ENCODE assay signal across 2 cellular contexts in the genomic region with DNA sequence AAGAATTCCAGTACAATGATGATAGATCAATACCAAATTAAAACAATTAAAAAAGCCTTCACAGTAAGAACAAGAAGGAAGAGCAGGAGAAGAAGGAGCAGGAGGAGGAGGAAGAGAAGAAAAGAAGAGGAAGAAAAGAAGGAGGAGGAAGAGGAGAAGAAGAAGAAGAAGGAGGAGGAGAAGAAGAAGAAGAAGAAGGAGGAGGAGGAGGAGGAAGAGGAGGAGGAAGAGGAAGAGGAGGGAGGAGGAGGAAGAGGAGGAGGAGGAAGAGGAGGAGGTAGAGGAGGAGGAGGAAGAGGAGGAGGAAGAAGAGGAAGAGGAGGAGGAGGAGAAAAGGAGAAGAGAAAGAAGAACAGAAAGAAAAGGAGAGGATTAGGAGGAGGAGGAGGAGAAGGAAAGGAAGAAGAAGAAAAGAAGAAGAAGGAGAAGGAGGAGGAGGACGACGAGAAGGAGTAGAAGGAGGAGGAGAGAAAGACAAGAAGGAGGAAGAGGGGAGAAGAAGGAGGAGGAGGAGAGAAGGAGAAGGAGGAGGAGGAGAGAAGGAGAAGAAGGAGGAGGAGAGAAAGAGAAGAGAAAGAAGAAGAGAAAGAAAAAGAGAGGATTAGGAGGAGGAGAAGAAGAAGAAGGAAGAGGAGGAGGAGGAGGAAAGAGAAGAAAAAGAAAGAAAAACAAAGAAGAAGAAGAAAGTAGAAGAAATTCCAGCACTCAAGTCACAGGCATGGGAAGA.
TF ChIP-seq lines count a peak whose summit lies in the region.

No MANE protein-coding gene starts in this region.

TF ChIP-seq in HEK293, 187 proteins besides CTCF, POLR2A, EP300 and RAD21:
- TF ChIP-seq ZNF155 (tag by site-specific recombination; IDR thresholded peaks at IDR 0.05) (no peak), ZNF76 (tag by site-specific recombination; IDR thresholded peaks at IDR 0.05; ENCODE audit: borderline replicate concordance, low read depth) (no peak), ZNF394 (tag by site-specific recombination; IDR thresholded peaks at IDR 0.05; ENCODE audit: borderline replicate concordance) (no peak), ZNF114 (tag by site-specific recombination; IDR thresholded peaks at IDR 0.05) (no peak), ZNF19 (tag by site-specific recombination; IDR thresholded peaks at IDR 0.05; ENCODE audit: low read depth) (no peak), ZNF555 (tag by site-specific recombination; conservative IDR thresholded peaks at IDR 0.05) (no peak), ZNF600 (tag by site-specific recombination; IDR thresholded peaks at IDR 0.05) (no peak), ZNF544 (tag by site-specific recombination; IDR thresholded peaks at IDR 0.05) (no peak), ZNF157 (tag by site-specific recombination; IDR thresholded peaks at IDR 0.05) (no peak), ZNF366 (tag by site-specific recombination; conservative IDR thresholded peaks at IDR 0.05) (peak; percentile 59; the same call in 1 of the 2 replicates), ZNF624 (tag by site-specific recombination; IDR thresholded peaks at IDR 0.05) (no peak), ZNF23 (tag by site-specific recombination; IDR thresholded peaks at IDR 0.05; ENCODE audit: borderline replicate concordance) (no peak), ZNF514 (tag by site-specific recombination; IDR thresholded peaks at IDR 0.05) (0 out of 2 replicates have a peak, but pooled peaks have one; percentile 42), KLF10 (tag by site-specific recombination; IDR thresholded peaks at IDR 0.05) (no peak), ZBTB1 (tag by site-specific recombination; IDR thresholded peaks at IDR 0.05) (no peak), SP3 (tag by site-specific recombination; IDR thresholded peaks at IDR 0.05) (no peak), ZNF664 (tag by site-specific recombination; IDR thresholded peaks at IDR 0.05) (no peak), EGR2 (tag by site-specific recombination; IDR thresholded peaks at IDR 0.05; ENCODE audit: low read depth) (peak; percentile 40)
- TF ChIP-seq, protein P1, sequence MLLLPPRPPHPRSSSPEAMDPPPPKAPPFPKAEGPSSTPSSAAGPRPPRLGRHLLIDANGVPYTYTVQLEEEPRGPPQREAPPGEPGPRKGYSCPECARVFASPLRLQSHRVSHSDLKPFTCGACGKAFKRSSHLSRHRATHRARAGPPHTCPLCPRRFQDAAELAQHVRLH (tag by site-specific recombination; IDR thresholded peaks at IDR 0.05) = no peak
- TF ChIP-seq, protein P2, sequence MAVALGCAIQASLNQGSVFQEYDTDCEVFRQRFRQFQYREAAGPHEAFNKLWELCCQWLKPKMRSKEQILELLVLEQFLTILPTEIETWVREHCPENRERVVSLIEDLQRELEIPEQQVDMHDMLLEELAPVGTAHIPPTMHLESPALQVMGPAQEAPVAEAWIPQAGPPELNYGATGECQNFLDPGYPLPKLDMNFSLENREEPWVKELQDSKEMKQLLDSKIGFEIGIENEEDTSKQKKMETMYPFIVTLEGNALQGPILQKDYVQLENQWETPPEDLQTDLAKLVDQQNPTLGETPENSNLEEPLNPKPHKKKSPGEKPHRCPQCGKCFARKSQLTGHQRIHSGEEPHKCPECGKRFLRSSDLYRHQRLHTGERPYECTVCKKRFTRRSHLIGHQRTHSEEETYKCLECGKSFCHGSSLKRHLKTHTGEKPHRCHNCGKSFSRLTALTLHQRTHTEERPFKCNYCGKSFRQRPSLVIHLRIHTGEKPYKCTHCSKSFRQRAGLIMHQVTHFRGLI (tag by site-specific recombination; IDR thresholded peaks at IDR 0.05) = no peak
- TF ChIP-seq, protein P3, sequence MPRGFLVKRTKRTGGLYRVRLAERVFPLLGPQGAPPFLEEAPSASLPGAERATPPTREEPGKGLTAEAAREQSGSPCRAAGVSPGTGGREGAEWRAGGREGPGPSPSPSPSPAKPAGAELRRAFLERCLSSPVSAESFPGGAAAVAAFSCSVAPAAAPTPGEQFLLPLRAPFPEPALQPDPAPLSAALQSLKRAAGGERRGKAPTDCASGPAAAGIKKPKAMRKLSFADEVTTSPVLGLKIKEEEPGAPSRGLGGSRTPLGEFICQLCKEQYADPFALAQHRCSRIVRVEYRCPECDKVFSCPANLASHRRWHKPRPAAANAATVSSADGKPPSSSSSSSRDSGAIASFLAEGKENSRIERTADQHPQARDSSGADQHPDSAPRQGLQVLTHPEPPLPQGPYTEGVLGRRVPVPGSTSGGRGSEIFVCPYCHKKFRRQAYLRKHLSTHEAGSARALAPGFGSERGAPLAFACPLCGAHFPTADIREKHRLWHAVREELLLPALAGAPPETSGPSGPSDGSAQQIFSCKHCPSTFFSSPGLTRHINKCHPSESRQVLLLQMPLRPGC (tag by site-specific recombination; IDR thresholded peaks at IDR 0.05) = no peak
- TF ChIP-seq, protein P4, sequence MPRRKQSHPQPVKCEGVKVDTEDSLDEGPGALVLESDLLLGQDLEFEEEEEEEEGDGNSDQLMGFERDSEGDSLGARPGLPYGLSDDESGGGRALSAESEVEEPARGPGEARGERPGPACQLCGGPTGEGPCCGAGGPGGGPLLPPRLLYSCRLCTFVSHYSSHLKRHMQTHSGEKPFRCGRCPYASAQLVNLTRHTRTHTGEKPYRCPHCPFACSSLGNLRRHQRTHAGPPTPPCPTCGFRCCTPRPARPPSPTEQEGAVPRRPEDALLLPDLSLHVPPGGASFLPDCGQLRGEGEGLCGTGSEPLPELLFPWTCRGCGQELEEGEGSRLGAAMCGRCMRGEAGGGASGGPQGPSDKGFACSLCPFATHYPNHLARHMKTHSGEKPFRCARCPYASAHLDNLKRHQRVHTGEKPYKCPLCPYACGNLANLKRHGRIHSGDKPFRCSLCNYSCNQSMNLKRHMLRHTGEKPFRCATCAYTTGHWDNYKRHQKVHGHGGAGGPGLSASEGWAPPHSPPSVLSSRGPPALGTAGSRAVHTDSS (tag by site-specific recombination; IDR thresholded peaks at IDR 0.05) = peak; percentile 89
- TF ChIP-seq, protein P5, sequence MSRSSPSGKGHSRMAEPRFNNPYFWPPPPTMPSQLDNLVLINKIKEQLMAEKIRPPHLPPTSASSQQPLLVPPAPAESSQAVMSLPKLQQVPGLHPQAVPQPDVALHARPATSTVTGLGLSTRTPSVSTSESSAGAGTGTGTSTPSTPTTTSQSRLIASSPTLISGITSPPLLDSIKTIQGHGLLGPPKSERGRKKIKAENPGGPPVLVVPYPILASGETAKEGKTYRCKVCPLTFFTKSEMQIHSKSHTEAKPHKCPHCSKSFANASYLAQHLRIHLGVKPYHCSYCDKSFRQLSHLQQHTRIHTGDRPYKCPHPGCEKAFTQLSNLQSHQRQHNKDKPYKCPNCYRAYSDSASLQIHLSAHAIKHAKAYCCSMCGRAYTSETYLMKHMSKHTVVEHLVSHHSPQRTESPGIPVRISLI (tag by site-specific recombination; IDR thresholded peaks at IDR 0.05) = no peak

TF ChIP-seq in K562, 482 proteins besides CTCF, POLR2A, EP300 and RAD21 (continues in another document):
- TF ChIP-seq, protein P6, sequence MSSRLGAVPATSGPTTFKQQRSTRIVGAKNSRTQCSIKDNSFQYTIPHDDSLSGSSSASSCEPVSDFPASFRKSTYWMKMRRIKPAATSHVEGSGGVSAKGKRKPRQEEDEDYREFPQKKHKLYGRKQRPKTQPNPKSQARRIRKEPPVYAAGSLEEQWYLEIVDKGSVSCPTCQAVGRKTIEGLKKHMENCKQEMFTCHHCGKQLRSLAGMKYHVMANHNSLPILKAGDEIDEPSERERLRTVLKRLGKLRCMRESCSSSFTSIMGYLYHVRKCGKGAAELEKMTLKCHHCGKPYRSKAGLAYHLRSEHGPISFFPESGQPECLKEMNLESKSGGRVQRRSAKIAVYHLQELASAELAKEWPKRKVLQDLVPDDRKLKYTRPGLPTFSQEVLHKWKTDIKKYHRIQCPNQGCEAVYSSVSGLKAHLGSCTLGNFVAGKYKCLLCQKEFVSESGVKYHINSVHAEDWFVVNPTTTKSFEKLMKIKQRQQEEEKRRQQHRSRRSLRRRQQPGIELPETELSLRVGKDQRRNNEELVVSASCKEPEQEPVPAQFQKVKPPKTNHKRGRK (tag; IDR thresholded peaks at IDR 0.05) = peak; percentile 83
- TF ChIP-seq SNRNP70 (optimal IDR thresholded peaks at IDR 0.05; ENCODE audit: low read depth, low read length) (no peak), TCFL5 (CRISPR knock-in tag; conservative IDR thresholded peaks at IDR 0.05) (no peak), CREM (IDR thresholded peaks at IDR 0.05; ENCODE audit: low read depth) (no peak), MECOM (CRISPR knock-in tag; IDR thresholded peaks at IDR 0.05) (no peak), OTX1 (CRISPR knock-in tag; IDR thresholded peaks at IDR 0.05) (peak; percentile 38; the same call in 1 of the 2 replicates), COPS2 (conservative IDR thresholded peaks at IDR 0.05) (no peak), TAF1 (IDR thresholded peaks at IDR 0.05; ENCODE audit: control insufficient read depth, extremely low read depth, insufficient read depth, low read length, severe bottlenecking) (no peak), LARP7 (IDR thresholded peaks at IDR 0.05) (no peak), SRSF9 (IDR thresholded peaks at IDR 0.05; ENCODE audit: borderline replicate concordance, low read depth, low read length) (no peak), SMARCC2 (IDR thresholded peaks at IDR 0.05; ENCODE audit: low read depth) (no peak), ZNF263 (CRISPR knock-in tag; IDR thresholded peaks at IDR 0.05; ENCODE audit: borderline replicate concordance) (peak; percentile 84), CBX8 (IDR thresholded peaks at IDR 0.05; ENCODE audit: borderline replicate concordance, extremely low read depth, low read depth, low read length, poor library complexity, severe bottlenecking) (no peak), TAL1 (IDR thresholded peaks at IDR 0.05) (no peak), ZC3H11A (IDR thresholded peaks at IDR 0.05; ENCODE audit: low read depth, low read length) (no peak)
- TF ChIP-seq, protein P7, sequence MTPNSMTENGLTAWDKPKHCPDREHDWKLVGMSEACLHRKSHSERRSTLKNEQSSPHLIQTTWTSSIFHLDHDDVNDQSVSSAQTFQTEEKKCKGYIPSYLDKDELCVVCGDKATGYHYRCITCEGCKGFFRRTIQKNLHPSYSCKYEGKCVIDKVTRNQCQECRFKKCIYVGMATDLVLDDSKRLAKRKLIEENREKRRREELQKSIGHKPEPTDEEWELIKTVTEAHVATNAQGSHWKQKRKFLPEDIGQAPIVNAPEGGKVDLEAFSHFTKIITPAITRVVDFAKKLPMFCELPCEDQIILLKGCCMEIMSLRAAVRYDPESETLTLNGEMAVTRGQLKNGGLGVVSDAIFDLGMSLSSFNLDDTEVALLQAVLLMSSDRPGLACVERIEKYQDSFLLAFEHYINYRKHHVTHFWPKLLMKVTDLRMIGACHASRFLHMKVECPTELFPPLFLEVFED (CRISPR knock-in tag; conservative IDR thresholded peaks at IDR 0.05) = peak; percentile 72; the same call in 1 of the 2 replicates
- TF ChIP-seq, protein P8, sequence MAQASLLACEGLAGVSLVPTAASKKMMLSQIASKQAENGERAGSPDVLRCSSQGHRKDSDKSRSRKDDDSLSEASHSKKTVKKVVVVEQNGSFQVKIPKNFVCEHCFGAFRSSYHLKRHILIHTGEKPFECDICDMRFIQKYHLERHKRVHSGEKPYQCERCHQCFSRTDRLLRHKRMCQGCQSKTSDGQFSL (CRISPR knock-in tag; IDR thresholded peaks at IDR 0.05) = no peak
- TF ChIP-seq, protein P8 (tag; IDR thresholded peaks at IDR 0.05) = no peak
- TF ChIP-seq, protein P9, sequence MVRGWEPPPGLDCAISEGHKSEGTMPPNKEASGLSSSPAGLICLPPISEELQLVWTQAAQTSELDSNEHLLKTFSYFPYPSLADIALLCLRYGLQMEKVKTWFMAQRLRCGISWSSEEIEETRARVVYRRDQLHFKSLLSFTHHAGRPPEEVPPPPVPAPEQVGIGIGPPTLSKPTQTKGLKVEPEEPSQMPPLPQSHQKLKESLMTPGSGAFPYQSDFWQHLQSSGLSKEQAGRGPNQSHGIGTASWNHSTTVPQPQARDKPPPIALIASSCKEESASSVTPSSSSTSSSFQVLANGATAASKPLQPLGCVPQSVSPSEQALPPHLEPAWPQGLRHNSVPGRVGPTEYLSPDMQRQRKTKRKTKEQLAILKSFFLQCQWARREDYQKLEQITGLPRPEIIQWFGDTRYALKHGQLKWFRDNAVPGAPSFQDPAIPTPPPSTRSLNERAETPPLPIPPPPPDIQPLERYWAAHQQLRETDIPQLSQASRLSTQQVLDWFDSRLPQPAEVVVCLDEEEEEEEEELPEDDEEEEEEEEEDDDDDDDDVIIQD (CRISPR knock-in tag; IDR thresholded peaks at IDR 0.05) = no peak
- TF ChIP-seq, protein P10, sequence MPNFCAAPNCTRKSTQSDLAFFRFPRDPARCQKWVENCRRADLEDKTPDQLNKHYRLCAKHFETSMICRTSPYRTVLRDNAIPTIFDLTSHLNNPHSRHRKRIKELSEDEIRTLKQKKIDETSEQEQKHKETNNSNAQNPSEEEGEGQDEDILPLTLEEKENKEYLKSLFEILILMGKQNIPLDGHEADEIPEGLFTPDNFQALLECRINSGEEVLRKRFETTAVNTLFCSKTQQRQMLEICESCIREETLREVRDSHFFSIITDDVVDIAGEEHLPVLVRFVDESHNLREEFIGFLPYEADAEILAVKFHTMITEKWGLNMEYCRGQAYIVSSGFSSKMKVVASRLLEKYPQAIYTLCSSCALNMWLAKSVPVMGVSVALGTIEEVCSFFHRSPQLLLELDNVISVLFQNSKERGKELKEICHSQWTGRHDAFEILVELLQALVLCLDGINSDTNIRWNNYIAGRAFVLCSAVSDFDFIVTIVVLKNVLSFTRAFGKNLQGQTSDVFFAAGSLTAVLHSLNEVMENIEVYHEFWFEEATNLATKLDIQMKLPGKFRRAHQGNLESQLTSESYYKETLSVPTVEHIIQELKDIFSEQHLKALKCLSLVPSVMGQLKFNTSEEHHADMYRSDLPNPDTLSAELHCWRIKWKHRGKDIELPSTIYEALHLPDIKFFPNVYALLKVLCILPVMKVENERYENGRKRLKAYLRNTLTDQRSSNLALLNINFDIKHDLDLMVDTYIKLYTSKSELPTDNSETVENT (CRISPR knock-in tag; IDR thresholded peaks at IDR 0.05) = no peak
- TF ChIP-seq, protein P11, sequence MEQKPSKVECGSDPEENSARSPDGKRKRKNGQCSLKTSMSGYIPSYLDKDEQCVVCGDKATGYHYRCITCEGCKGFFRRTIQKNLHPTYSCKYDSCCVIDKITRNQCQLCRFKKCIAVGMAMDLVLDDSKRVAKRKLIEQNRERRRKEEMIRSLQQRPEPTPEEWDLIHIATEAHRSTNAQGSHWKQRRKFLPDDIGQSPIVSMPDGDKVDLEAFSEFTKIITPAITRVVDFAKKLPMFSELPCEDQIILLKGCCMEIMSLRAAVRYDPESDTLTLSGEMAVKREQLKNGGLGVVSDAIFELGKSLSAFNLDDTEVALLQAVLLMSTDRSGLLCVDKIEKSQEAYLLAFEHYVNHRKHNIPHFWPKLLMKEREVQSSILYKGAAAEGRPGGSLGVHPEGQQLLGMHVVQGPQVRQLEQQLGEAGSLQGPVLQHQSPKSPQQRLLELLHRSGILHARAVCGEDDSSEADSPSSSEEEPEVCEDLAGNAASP (IDR thresholded peaks at IDR 0.05) = no peak
